Comparison of ENCODE assay signal across 14 cellular contexts in the genomic region with DNA sequence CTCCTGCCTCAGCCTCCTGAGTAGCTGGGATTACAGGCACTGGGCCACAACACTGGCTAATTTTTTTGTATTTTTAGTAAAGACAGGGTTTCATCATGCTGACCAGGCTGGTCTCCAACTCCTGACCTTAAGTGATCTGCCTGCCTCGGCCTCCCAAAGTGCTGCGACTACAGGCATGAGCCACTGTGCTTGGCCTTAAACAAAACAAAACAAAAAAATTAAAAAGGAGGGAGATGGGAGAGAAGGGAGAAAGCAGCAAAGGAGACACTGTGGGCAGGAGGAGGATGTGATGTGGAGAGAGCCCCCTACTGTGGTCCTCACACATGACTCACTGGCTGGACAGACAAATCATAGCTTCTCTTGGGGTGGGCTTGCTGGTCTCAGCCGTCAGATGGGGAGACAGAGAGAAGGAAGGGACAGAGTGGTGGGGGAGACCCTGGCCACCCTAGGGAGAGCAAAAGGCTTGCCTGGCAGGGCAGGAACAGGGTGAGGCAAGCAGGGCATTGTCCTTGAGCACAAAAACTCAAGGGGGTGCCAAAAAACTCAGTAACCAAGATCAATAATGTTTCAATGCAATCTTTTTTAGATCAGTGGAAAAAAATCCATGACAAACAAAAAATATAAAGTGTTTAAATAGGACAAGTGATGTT. TPM values are rescaled to one million over a fixed set of nuclear protein-coding genes. Genes with fewer than 3 reads are reported as not detected.
DNase-seq lines count a peak whose midpoint lies in the region; ATAC-seq, FAIRE-seq and TF ChIP-seq lines count a peak whose summit lies in the region.
"Had no signal": no experiment of that assay in that cellular context is flagged by ENCODE, and none has a peak within 500 bp of the region (broad histone marks: within the 10 kb centered on the region; RNA-seq: fewer than 3 reads in every experiment).

No MANE protein-coding gene starts in this region.

- peaks cover 37% of the 10 kb centered on the region for H3K36me3 Mint-ChIP-seq in CD8-positive, alpha-beta T cell
- peaks cover 24% of the 10 kb centered on the region for H3K36me3 Mint-ChIP-seq in dendritic cell treated with granulocyte-macrophage colony-stimulating factor and Interleukin-4, amounts not matched to agents 40 ng/mL and 50 ng/mL, for 4 days (ENCODE audit: low read depth)

- H3K36me3 ChIP-seq in CD8-positive, alpha-beta T cell (ENCODE audit: insufficient read depth, low read length), result no peaks in the 10 kb centered on the region
- no peaks in the 10 kb centered on the region for H3K36me3 ChIP-seq in pancreas
- H3K36me3 ChIP-seq in effector memory CD4-positive, alpha-beta T cell (ENCODE audit: control insufficient read depth, insufficient read depth, low read length), result no peaks in the 10 kb centered on the region

- no peak for ATAC-seq in CD8-positive, alpha-beta T cell
- ATAC-seq in pancreas, result peak; percentile 10 to 33 (median 24)
- no peak for ATAC-seq in HG03108 (IDR thresholded peaks at IDR 0.05; ENCODE audit: unreplicated experiment)

- peaks cover 44% of the 10 kb centered on the region for H3K4me1 Mint-ChIP-seq in CD8-positive, alpha-beta T cell (ENCODE audit: low read depth)
- H3K4me1 Mint-ChIP-seq in dendritic cell treated with granulocyte-macrophage colony-stimulating factor and Interleukin-4, amounts not matched to agents 40 ng/mL and 50 ng/mL, for 4 days (ENCODE audit: low read depth), result peaks cover 36% of the 10 kb centered on the region

- H3K9me3 Mint-ChIP-seq in CD8-positive, alpha-beta T cell, result no peaks in the 10 kb centered on the region
- no peaks in the 10 kb centered on the region for H3K9me3 Mint-ChIP-seq in dendritic cell treated with granulocyte-macrophage colony-stimulating factor and Interleukin-4, amounts not matched to agents 40 ng/mL and 50 ng/mL, for 4 days

- 31 to 42% methylated on average over 3 of the region's 3 CpGs for whole genome bisulfite sequencing in pancreas, 2 donors

- POLR2A ChIA-PET in CD8-positive, alpha-beta T cell (lab: Charles Lee), result interaction anchor here (1.0 kb wide), 1 partner anchor 34 kb away, joined by 4 read pairs; no protein-coding TSS in a partner anchor

- no peak for TF ChIP-seq CTCF in CD8-positive, alpha-beta T cell (IDR thresholded peaks at IDR 0.05)
- no peak for TF ChIP-seq CTCF in pancreas (IDR thresholded peaks at IDR 0.05)

- DNase-seq in CD8-positive, alpha-beta T cell, result no peak
- DNase-seq in NCI-H146 (lab: John Stamatoyannopoulos, UW), result peak; percentile 82
- DNase-seq in pancreas, result peak in 4 of 6 donors; percentile 61 to 74 (median 64)
- no peak for DNase-seq in NCI-H82 (lab: John Stamatoyannopoulos, UW)
- DNase-seq in pons (ENCODE audit: low spot score), result no peak
- DNase-seq in effector memory CD4-positive, alpha-beta T cell, result no peak
- DNase-seq: COR-L47, NCI-H226, PC-9, substantia nigra had no signal

- no peak overlapping the region for H3K27ac ChIP-seq in CD8-positive, alpha-beta T cell (ENCODE audit: low read depth, low read length)
- peak overlapping the region in 3 of 4 donors; percentile 12 to 85 (median 79) for H3K27ac ChIP-seq in pancreas
- H3K27ac ChIP-seq in effector memory CD4-positive, alpha-beta T cell (ENCODE audit: insufficient read depth, low read length, poor library complexity, severe bottlenecking), result no peak overlapping the region
- H3K27ac ChIP-seq: PC-9 had no signal

- no peak overlapping the region for H3K4me3 ChIP-seq in CD8-positive, alpha-beta T cell (ENCODE audit: low read depth, low read length)
- no peak overlapping the region for H3K4me3 ChIP-seq in pancreas
- no peak overlapping the region for H3K4me3 ChIP-seq in effector memory CD4-positive, alpha-beta T cell (ENCODE audit: insufficient read depth, low read depth, low read length, poor library complexity, severe bottlenecking)
- H3K4me3 ChIP-seq: PC-9 had no signal

- peaks cover 21% of the 10 kb centered on the region for H3K4me1 ChIP-seq in CD8-positive, alpha-beta T cell (ENCODE audit: insufficient read depth, low read length)
- peaks cover 22 to 52% (median 27%) of the 10 kb centered on the region in 3 donors for H3K4me1 ChIP-seq in pancreas
- H3K4me1 ChIP-seq in effector memory CD4-positive, alpha-beta T cell (ENCODE audit: control insufficient read depth, insufficient read depth, low read length, poor library complexity, severe bottlenecking), result no peaks in the 10 kb centered on the region

- CTCF ChIA-PET in CD8-positive, alpha-beta T cell (lab: Charles Lee), result interaction anchor here (0.9 to 1.0 kb wide), 2 partner anchors 38 to 84 kb away, joined by 3 read pairs; no protein-coding TSS in a partner anchor

- no peaks in the 10 kb centered on the region for H3K27me3 Mint-ChIP-seq in CD8-positive, alpha-beta T cell (ENCODE audit: low read depth)
- H3K27me3 Mint-ChIP-seq in dendritic cell treated with granulocyte-macrophage colony-stimulating factor and Interleukin-4, amounts not matched to agents 40 ng/mL and 50 ng/mL, for 4 days, result no peaks in the 10 kb centered on the region

- H3K27me3 ChIP-seq in CD8-positive, alpha-beta T cell (ENCODE audit: insufficient read depth, low read length), result no peaks in the 10 kb centered on the region
- H3K27me3 ChIP-seq in pancreas, result no peaks in the 10 kb centered on the region
- H3K27me3 ChIP-seq in effector memory CD4-positive, alpha-beta T cell (replicated peaks; ENCODE audit: control insufficient read depth, insufficient read depth, low read length, poor library complexity, severe bottlenecking), result no peaks in the 10 kb centered on the region

- no peak for FAIRE-seq in pancreas (lab: Jason Lieb, UNC)
- FAIRE-seq: endometrium had no signal

- intact Hi-C loops in CD8-positive, alpha-beta T cell (cut with DNase I, micrococcal nuclease), result no loop called here
- intact Hi-C loops in dendritic cell treated with granulocyte-macrophage colony-stimulating factor and Interleukin-4, amounts not matched to agents 40 ng/mL and 50 ng/mL, for 4 days (cut with micrococcal nuclease), result no loop called here
- intact Hi-C loops in pancreas (cut with DNase I), result no loop called here

- peak overlapping the region; percentile 82 for H3K27ac Mint-ChIP-seq in CD8-positive, alpha-beta T cell
- peak overlapping the region; percentile 7 for H3K27ac Mint-ChIP-seq in dendritic cell treated with granulocyte-macrophage colony-stimulating factor and Interleukin-4, amounts not matched to agents 40 ng/mL and 50 ng/mL, for 4 days

- H3K9me3 ChIP-seq in CD8-positive, alpha-beta T cell (ENCODE audit: low read length), result no peaks in the 10 kb centered on the region
- no peaks in the 10 kb centered on the region for H3K9me3 ChIP-seq in pancreas
- no peaks in the 10 kb centered on the region for H3K9me3 ChIP-seq in effector memory CD4-positive, alpha-beta T cell (ENCODE audit: control insufficient read depth, low read length)

- H3K4me3 Mint-ChIP-seq in CD8-positive, alpha-beta T cell, result no peak overlapping the region
- no peak overlapping the region for H3K4me3 Mint-ChIP-seq in dendritic cell treated with granulocyte-macrophage colony-stimulating factor and Interleukin-4, amounts not matched to agents 40 ng/mL and 50 ng/mL, for 4 days

RNA-seq across cellular contexts. Expression of a gene that starts 31.6 kb away (rescaled TPM):
- 10 to 100 TPM; 24.3 to 26.3 TPM for total RNA-seq in CD8-positive, alpha-beta T cell
- total RNA-seq in pancreas, result 100 to 1,000 TPM; 156 to 534 (median 212) TPM
- polyA plus RNA-seq in pancreas, result 100 to 1,000 TPM in 1 of 2 donors, 10 to 100 TPM in 1; 91.4 to 135 TPM

RNA-seq across cellular contexts. Expression of a gene that starts 46.1 kb away (rescaled TPM):
- 100 to 1,000 TPM; 138 to 142 TPM for total RNA-seq in CD8-positive, alpha-beta T cell
- total RNA-seq in pancreas, result 10 to 100 TPM; 11.0 to 24.2 (median 15.7) TPM
- polyA plus RNA-seq in pancreas, result 10 to 100 TPM; 20.5 to 26.7 TPM

RNA-seq across cellular contexts. Expression of a gene that starts 59.5 kb away (rescaled TPM):
- not detected for total RNA-seq in CD8-positive, alpha-beta T cell
- under 1 TPM in 3 of 6 donors, not detected in 3; 0.20 to 0.66 (median 0.34) TPM for total RNA-seq in pancreas
- under 1 TPM; 0.14 to 0.38 TPM for polyA plus RNA-seq in pancreas
- total RNA-seq: PC-9; T-helper 1 cell treated with Interleukin-12 subunit alpha and Interleukin-12 subunit beta and Interleukin-4 antibody, amounts not matched to agents 30 ng/mL and 1 ng/mL, for 36 hours had no signal

Comparison
In these comparisons a context has a peak if more than half of its experiments do, and no peak if none do; other contexts are left out.
1. ATAC-seq: peak in pancreas (4 of 4); none in CD8-positive, alpha-beta T cell (single experiment) and HG03108 (single experiment).
2. DNase-seq: peak in NCI-H146 (single experiment) and pancreas (4 of 6); none in CD8-positive, alpha-beta T cell (0 of 7), NCI-H82 (single experiment), pons (single experiment) and effector memory CD4-positive, alpha-beta T cell (0 of 3).
3. H3K27ac ChIP-seq: peak in pancreas (3 of 4); none in CD8-positive, alpha-beta T cell (single experiment) and effector memory CD4-positive, alpha-beta T cell (single experiment).
4. RNA of a gene that starts 31.6 kb away (total RNA-seq): 156 to 534 TPM in pancreas; 24.3 to 26.3 TPM in CD8-positive, alpha-beta T cell; every median in the first group is over 4 times any median in the second.
5. RNA of a gene that starts 46.1 kb away (total RNA-seq): 138 to 142 TPM in CD8-positive, alpha-beta T cell; 11.0 to 24.2 TPM in pancreas; every median in the first group is over 4 times any median in the second.